ENCODE assay signal across 1 cellular context in the genomic region with DNA sequence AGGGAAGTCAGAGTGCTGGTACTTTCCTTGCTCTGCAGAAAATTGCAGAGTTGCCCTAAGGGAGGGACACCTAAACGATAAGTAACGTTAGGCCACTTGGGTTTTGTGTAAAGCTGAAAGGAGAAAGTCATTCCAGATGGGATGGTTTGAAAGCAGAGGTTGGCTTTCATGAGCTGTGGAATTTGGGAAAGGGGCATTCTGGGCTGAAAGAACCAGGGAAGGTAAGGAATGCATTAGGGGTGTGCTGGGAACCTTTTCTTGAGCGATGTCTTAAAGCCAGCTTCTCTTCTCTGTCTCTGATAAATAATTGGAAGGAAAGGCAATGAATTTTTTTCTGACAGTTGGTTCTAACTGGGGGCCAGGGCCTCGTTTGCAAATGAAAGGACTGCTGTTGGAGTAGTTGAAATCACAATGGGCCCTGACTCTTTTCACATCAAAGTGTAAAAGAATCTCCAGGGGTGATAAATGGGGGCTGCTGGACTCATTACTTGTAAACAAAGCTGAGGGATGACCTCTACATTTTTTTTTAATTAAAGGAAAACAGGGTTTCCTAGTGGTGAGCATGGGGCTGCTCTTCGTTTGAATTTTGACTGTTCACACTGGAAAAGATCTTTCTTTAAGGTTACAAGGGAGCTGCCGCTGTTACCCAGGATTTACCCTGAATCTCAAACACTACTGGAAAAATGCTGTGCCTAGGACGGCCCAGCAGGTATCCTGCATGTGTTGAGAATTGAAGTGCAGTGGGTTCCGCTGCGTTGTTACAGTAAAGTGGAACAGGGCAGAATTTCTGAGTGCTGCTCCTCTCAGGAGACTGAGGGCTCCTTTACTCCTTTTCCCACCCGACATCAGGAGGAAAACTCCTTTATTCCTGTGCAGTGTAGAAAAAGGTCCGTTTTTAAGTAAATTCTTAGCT.
TF ChIP-seq lines count a peak whose summit lies in the region.

No MANE protein-coding gene starts in this region.

TF ChIP-seq in WTC11, 78 proteins besides CTCF, POLR2A, EP300 and RAD21 (continued from another document):
- no peak for TF ChIP-seq ZNF121 (CRISPR knock-in tag; IDR thresholded peaks at IDR 0.05)
- no peak for TF ChIP-seq PREB (CRISPR knock-in tag; IDR thresholded peaks at IDR 0.05; ENCODE audit: borderline replicate concordance)
- TF ChIP-seq GRHL2 (CRISPR knock-in tag; IDR thresholded peaks at IDR 0.05; ENCODE audit: insufficient replicate concordance, severe bottlenecking) = no peak
- no peak for TF ChIP-seq PRDM15 (CRISPR knock-in tag; IDR thresholded peaks at IDR 0.05)
- no peak for TF ChIP-seq FOXP1 (CRISPR knock-in tag; IDR thresholded peaks at IDR 0.05; ENCODE audit: borderline replicate concordance)
- no peak for TF ChIP-seq ELF4 (CRISPR knock-in tag; IDR thresholded peaks at IDR 0.05; ENCODE audit: low read depth)
- TF ChIP-seq ERG (CRISPR knock-in tag; IDR thresholded peaks at IDR 0.05) = no peak
- TF ChIP-seq, protein P1, sequence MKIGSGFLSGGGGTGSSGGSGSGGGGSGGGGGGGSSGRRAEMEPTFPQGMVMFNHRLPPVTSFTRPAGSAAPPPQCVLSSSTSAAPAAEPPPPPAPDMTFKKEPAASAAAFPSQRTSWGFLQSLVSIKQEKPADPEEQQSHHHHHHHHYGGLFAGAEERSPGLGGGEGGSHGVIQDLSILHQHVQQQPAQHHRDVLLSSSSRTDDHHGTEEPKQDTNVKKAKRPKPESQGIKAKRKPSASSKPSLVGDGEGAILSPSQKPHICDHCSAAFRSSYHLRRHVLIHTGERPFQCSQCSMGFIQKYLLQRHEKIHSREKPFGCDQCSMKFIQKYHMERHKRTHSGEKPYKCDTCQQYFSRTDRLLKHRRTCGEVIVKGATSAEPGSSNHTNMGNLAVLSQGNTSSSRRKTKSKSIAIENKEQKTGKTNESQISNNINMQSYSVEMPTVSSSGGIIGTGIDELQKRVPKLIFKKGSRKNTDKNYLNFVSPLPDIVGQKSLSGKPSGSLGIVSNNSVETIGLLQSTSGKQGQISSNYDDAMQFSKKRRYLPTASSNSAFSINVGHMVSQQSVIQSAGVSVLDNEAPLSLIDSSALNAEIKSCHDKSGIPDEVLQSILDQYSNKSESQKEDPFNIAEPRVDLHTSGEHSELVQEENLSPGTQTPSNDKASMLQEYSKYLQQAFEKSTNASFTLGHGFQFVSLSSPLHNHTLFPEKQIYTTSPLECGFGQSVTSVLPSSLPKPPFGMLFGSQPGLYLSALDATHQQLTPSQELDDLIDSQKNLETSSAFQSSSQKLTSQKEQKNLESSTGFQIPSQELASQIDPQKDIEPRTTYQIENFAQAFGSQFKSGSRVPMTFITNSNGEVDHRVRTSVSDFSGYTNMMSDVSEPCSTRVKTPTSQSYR (CRISPR knock-in tag; IDR thresholded peaks at IDR 0.05) = no peak
- TF ChIP-seq ESRRA (CRISPR knock-in tag; IDR thresholded peaks at IDR 0.05; ENCODE audit: borderline replicate concordance) = no peak
- TF ChIP-seq ARID4B (CRISPR knock-in tag; IDR thresholded peaks at IDR 0.05; ENCODE audit: borderline replicate concordance) = no peak; the same call in 1 of the 2 replicates
- no peak for TF ChIP-seq CREM (CRISPR knock-in tag; IDR thresholded peaks at IDR 0.05)
- no peak for TF ChIP-seq ZNF232 (CRISPR knock-in tag; IDR thresholded peaks at IDR 0.05)
- TF ChIP-seq NFE2L1 (CRISPR knock-in tag; IDR thresholded peaks at IDR 0.05) = no peak
- TF ChIP-seq GABPB1 (CRISPR knock-in tag; IDR thresholded peaks at IDR 0.05) = no peak
TF ChIP-seq in WTC11: peak in this region for 6.
